ENCODE assay signal across 31 cellular contexts in genomic region chr11:33564856-33565453, GRCh38.
A peak's percentile ranks its signal among the peaks of the same experiment; 100 is the strongest.
DNase-seq lines count a peak whose midpoint lies in the region; ATAC-seq lines count a peak whose summit lies in the region.
"Had no signal": no experiment of that assay in that cellular context is flagged by ENCODE, and none has a peak within 500 bp of the region (broad histone marks: within the 10 kb centered on the region; RNA-seq: fewer than 3 reads in every experiment).

No MANE protein-coding gene starts in this region.

- H3K27me3 ChIP-seq in H7 (ENCODE audit: control insufficient read depth, insufficient read depth, low read length) (no peaks in the 10 kb centered on the region), layer of hippocampus (ENCODE audit: control insufficient read depth, insufficient read depth, low read length) (no peaks in the 10 kb centered on the region)
- H3K27me3 ChIP-seq: BLaER1, body of pancreas, gastroesophageal sphincter had no signal

- H3K36me3 ChIP-seq in H7 (replicated peaks; ENCODE audit: control insufficient read depth, insufficient read depth, low read length), result no peaks in the 10 kb centered on the region
- H3K36me3 ChIP-seq: BLaER1, gastroesophageal sphincter, spleen, suprapubic skin had no signal

- no peak overlapping the region for H3K4me3 ChIP-seq in H7 (ENCODE audit: insufficient read depth, low read depth, low read length)
- H3K4me3 ChIP-seq: BLaER1, body of pancreas, gastroesophageal sphincter, spleen, suprapubic skin had no signal

- H3K27ac ChIP-seq in caudate nucleus (ENCODE audit: low read depth, low read length) (peak overlapping the region; percentile 82), layer of hippocampus (ENCODE audit: low read depth, low read length) (peak overlapping the region; percentile 64), substantia nigra (ENCODE audit: low read depth, low read length, poor library complexity, severe bottlenecking) (peak overlapping the region; percentile 80)
- H3K27ac ChIP-seq: BLaER1, body of pancreas, gastroesophageal sphincter, spleen, suprapubic skin had no signal

- ATAC-seq in GM18868 (IDR thresholded peaks at IDR 0.05; ENCODE audit: unreplicated experiment) (no peak), HG03045 (IDR thresholded peaks at IDR 0.05; ENCODE audit: unreplicated experiment) (no peak)
- ATAC-seq: activated CD8-positive, alpha-beta T cell treated with anti-CD3 and anti-CD28 coated beads, Interleukin-2, amount 10 ng/mL, durations not matched to agents 7 days and 5 days; body of pancreas; esophagus mucosa; gastroesophageal sphincter; stimulated activated effector memory CD8-positive, alpha-beta T cell treated with anti-CD3 and anti-CD28 coated beads, Interleukin-12 subunit alpha, Interleukin-12 subunit beta, amount 100 ng/mL, for 72 hours had no signal

- DNase-seq in H7 (peak; percentile 43), caudate nucleus (lab: John Stamatoyannopoulos, UW) (peak in 49 of 61 donors; percentile 3 to 71 (median 29)), substantia nigra (lab: John Stamatoyannopoulos, UW) (peak in 45 of 49 donors; percentile 6 to 72 (median 35)), DMS114 treated with DMSO at 0.1 percent for 48 hours (lab: John Stamatoyannopoulos, UW; ENCODE audit: unreplicated experiment) (no peak)
- no peak for DNase-seq in activated CD4-positive, alpha-beta T cell treated with anti-CD3 and anti-CD28 coated beads, Interleukin-2, amount 50 U/mL, for 1 hour
- DNase-seq: ACHN; activated CD4-positive, alpha-beta T cell treated with anti-CD3 and anti-CD28 coated beads for 1 hour; activated CD8-positive, alpha-beta T cell treated with anti-CD3 and anti-CD28 coated beads, Interleukin-2, amount 10 ng/mL, durations not matched to agents 7 days and 5 days; activated effector memory CD4-positive, alpha-beta T cell treated with anti-CD3 and anti-CD28 coated beads, Interleukin-2, amount 50 U/mL, for 16 hours; activated naive CD8-positive, alpha-beta T cell treated with anti-CD3 and anti-CD28 coated beads, Interleukin-2, amount 10 ng/mL, durations not matched to agents 7 days and 5 days; body of pancreas; Calu3; effector memory CD4-positive, alpha-beta T cell; KBM-7; mammary epithelial cell; MM.1S; NCI-H1436; NCI-H2107; NCI-H510A; NK-92 treated with Interleukin-12 subunit alpha and Interleukin-12 subunit beta, amount 100 ng/mL, for 24 hours; SIG-M5; spleen; stimulated activated CD4-positive, alpha-beta T cell treated with anti-CD3 and anti-CD28 coated beads, Interleukin-2, amount 100 ng/mL, for 48 hours had no signal

Comparison
In these comparisons a context has a peak if more than half of its experiments do, and no peak if none do; other contexts are left out.
1. DNase-seq: peak in H7 (single experiment), caudate nucleus (49 of 61) and substantia nigra (45 of 49); none in activated CD4-positive, alpha-beta T cell treated with anti-CD3 and anti-CD28 coated beads, Interleukin-2, amount 50 U/mL, for 1 hour (single experiment) and DMS114 treated with DMSO at 0.1 percent for 48 hours (single experiment).
2. Peak in every context shown above with its lines, with median percentiles within 50 percentile points of each other: H3K27ac ChIP-seq.